ENCODE assay signal across 24 cellular contexts in the genomic region with DNA sequence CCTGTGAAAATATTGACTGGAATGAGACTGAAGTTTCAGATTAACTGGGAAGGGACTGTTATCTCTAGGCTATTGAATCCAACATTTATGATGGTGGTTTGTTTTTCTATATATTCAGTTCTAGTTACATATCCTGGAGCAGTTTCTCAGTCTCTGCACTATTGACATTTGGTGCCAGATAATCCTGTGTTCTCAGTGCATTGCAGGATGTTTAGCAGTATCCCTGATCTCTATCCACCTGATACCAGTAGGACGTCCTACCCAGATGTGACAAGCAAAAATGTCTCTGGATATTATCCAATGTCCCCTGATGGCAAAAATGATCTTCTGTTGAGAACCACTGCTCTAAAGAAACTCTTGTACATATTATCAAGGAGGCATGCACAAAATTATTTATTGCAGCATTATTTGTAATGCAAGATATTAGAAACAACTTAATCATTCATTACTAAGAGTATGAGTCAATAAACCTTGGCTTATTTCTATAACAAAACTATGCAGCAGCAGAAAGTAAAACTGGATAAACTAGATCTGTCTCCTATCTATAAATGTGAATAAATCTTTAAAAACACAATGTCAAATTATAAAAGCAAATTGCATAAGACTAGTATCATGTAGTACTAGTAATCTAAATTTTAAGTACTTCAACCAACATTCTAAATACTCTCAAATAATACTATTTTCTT.
DNase-seq lines count a peak whose midpoint lies in the region; ATAC-seq, FAIRE-seq and TF ChIP-seq lines count a peak whose summit lies in the region.
"Had no signal": no experiment of that assay in that cellular context is flagged by ENCODE, and none has a peak within 500 bp of the region (broad histone marks: within the 10 kb centered on the region; RNA-seq: fewer than 3 reads in every experiment).

No MANE protein-coding gene starts in this region.

- H4K20me1 ChIP-seq in PC-3 (ENCODE audit: low read length): no peaks in the 10 kb centered on the region
- H4K20me1 ChIP-seq: BLaER1 had no signal

- no peak overlapping the region for H2AFZ ChIP-seq in PC-3 (ENCODE audit: low read length)

- H3K36me3 ChIP-seq in PC-3 (ENCODE audit: low read depth, low read length) (no peaks in the 10 kb centered on the region), suprapubic skin (no peaks in the 10 kb centered on the region)
- H3K36me3 ChIP-seq: BLaER1, MG63 had no signal

- intact Hi-C loops in PC-3 (cut with micrococcal nuclease): no loop called here

- peaks cover 5% of the 10 kb centered on the region for H3F3A ChIP-seq in PC-3 (ENCODE audit: low read length, unreplicated experiment)

- no peak overlapping the region for H3K9ac ChIP-seq in PC-3 (ENCODE audit: low read length)
- H3K9ac ChIP-seq: BLaER1 had no signal

- no peak for TF ChIP-seq POLR2A in suprapubic skin (IDR thresholded peaks at IDR 0.05)

- POLR2A ChIA-PET in PC-3 (lab: Charles Lee; ENCODE audit: unreplicated experiment): no interaction called here

- no peaks in the 10 kb centered on the region for H3K9me2 ChIP-seq in PC-3 (replicated peaks; ENCODE audit: low read length)

- 38% methylated on average over 1 of the region's 1 CpG for WGBS in suprapubic skin

- DNase-seq in HCEC 1CT: peak; percentile 18
- peak; percentile 82 for DNase-seq in PC-3
- DNase-seq in epithelial cell of esophagus (ENCODE audit: low read depth): peak; percentile 73
- no peak for DNase-seq in NCI-H748 (lab: John Stamatoyannopoulos, UW; ENCODE audit: unreplicated experiment)
- DNase-seq in suprapubic skin (ENCODE audit: low spot score in 2 of 2): no peak
- DNase-seq in GM19238 (ENCODE audit: insufficient read length, low spot score): no peak
- DNase-seq: CD4-positive, alpha-beta T cell; DMS53; KBM-7; MG63; NCI-H1105 treated with DMSO at 0.1 percent for 48 hours; NCI-H146; NCI-H1930; NCI-H2107; NCI-H446; NCI-H526; SIG-M5 had no signal

- H3K4me1 ChIP-seq in PC-3 (ENCODE audit: insufficient read depth, low read length) (peaks cover 50% of the 10 kb centered on the region), suprapubic skin (peaks cover 13% of the 10 kb centered on the region)
- H3K4me1 ChIP-seq: BLaER1 had no signal

- H3K79me2 ChIP-seq in PC-3 (ENCODE audit: low read length): no peaks in the 10 kb centered on the region

- H3K4me3 ChIP-seq in PC-3 (ENCODE audit: low read length) (peak overlapping the region; percentile 11; the same call in 1 of the 2 replicates), epithelial cell of esophagus (ENCODE audit: low read length) (no peak overlapping the region), suprapubic skin (no peak overlapping the region)
- H3K4me3 ChIP-seq: BLaER1, MG63, SK-N-MC had no signal

- TF ChIP-seq CTCF in PC-3 (conservative IDR thresholded peaks at IDR 0.05; ENCODE audit: low read depth, low read length): no peak
- no peak for TF ChIP-seq CTCF in epithelial cell of esophagus (IDR thresholded peaks at IDR 0.05; ENCODE audit: insufficient read depth, low read depth, low read length, missing control alignments)
- no peak for TF ChIP-seq CTCF in suprapubic skin (IDR thresholded peaks at IDR 0.05)

- ATAC-seq in PC-3 (peak; percentile 83), HG03159 (IDR thresholded peaks at IDR 0.05; ENCODE audit: unreplicated experiment) (no peak)
- ATAC-seq: Panc1 had no signal

- H3K9me3 ChIP-seq in PC-3 (ENCODE audit: low read length) (no peaks in the 10 kb centered on the region), suprapubic skin (no peaks in the 10 kb centered on the region)
- H3K9me3 ChIP-seq: BLaER1, MG63 had no signal

- peak overlapping the region; percentile 76 for H3K4me2 ChIP-seq in PC-3 (ENCODE audit: low read length)
- H3K4me2 ChIP-seq: BLaER1 had no signal

- BruUV-seq in PC-3 (replicated peaks; lab: Mats Ljungman, UMichigan): no TSS peak

- H3K27ac ChIP-seq in PC-3 (ENCODE audit: low read length): peak overlapping the region; percentile 82
- no peak overlapping the region for H3K27ac ChIP-seq in suprapubic skin
- H3K27ac ChIP-seq: BLaER1, SK-N-MC had no signal

- TF ChIP-seq EP300 in suprapubic skin (IDR thresholded peaks at IDR 0.05): no peak

- no peaks in the 10 kb centered on the region for H3K27me3 ChIP-seq in PC-3 (ENCODE audit: low read length)
- no peaks in the 10 kb centered on the region for H3K27me3 ChIP-seq in suprapubic skin
- H3K27me3 ChIP-seq: BLaER1, MG63 had no signal

- CTCF ChIA-PET in PC-3 (lab: Charles Lee): no interaction called here

- peak; percentile 45 for FAIRE-seq in islet of Langerhans (lab: Jason Lieb, UNC)
- FAIRE-seq: A204.1, D721Med had no signal

Comparison
In these comparisons a context has a peak if more than half of its experiments do, and no peak if none do; other contexts are left out.
1. DNase-seq: peak in HCEC 1CT (single experiment), PC-3 (single experiment) and epithelial cell of esophagus (single experiment); none in NCI-H748 (single experiment), suprapubic skin (0 of 2) and GM19238 (single experiment).